In the genomic region with DNA sequence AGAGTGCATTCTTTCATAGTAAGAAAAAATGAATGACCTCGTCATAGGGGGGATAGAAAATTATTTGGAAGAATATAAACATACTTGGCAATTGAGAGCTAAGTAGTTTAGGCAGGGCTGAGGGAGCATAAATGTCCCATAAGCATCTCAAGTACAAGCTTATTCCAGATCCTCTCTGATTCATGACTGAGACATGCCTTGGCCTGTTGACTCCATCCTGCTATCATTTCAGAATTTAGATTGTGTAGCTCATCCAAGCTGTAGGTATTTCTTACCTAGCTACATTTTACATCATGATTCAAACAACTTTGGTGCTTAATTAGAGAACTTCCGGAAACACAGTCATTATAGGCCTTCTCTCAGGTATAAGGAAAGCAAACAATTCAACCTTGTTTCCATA, we compare ENCODE assay signal across 1 cellular context.
TF ChIP-seq lines count a peak whose summit lies in the region.

No MANE protein-coding gene starts in this region.

TF ChIP-seq in IMR-90, 13 proteins besides CTCF, POLR2A, EP300 and RAD21 (continued from another document):
- TF ChIP-seq USF2 (IDR thresholded peaks at IDR 0.05; ENCODE audit: low read depth, low read length): no peak
- TF ChIP-seq BHLHE40 (IDR thresholded peaks at IDR 0.05; ENCODE audit: low read depth, low read length): no peak
- TF ChIP-seq MAFK (IDR thresholded peaks at IDR 0.05; ENCODE audit: low read depth, low read length): no peak
TF ChIP-seq in IMR-90: peak in this region for 0.
